In the genomic region with DNA sequence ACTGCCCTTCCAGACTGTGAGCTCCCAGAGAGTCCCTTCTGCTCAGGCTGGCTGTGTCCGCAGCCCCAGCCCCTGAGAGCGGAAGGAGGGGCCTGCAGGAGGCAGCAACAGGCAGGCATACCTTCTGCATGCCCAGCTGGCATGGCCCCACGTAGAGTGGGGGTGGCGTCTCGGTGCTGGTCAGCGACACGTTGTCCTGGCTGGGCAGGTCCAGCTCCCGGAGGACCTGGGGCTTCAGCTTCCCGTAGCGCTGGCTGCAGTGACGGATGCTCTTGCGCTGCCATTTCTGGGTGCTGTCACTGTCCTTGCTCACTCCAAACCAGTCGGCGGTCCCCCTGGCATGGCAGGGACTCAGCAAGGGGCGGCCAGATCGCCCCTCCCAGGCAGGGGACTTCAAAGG, we compare ENCODE assay signal across 14 cellular contexts.
"Had no signal": no experiment of that assay in that cellular context is flagged by ENCODE, and none has a peak within 500 bp of the region (broad histone marks: within the 10 kb centered on the region; RNA-seq: fewer than 3 reads in every experiment).

No MANE protein-coding gene starts in this region.

- H3K4me3 ChIP-seq: dorsolateral prefrontal cortex, heart right ventricle, right lobe of liver, skin epidermis had no signal

- H3K4me1 ChIP-seq: right lobe of liver had no signal

- H3K27me3 ChIP-seq: dorsolateral prefrontal cortex, heart right ventricle, right lobe of liver had no signal

- H3K27ac ChIP-seq: dorsolateral prefrontal cortex, heart right ventricle, right lobe of liver, skin epidermis had no signal

- ATAC-seq: heart right ventricle had no signal

- H3K9me3 ChIP-seq: heart right ventricle, right lobe of liver had no signal

- DNase-seq: cortex of kidney; effector CD8-positive, alpha-beta T cell; heart right ventricle; hypothalamus; islet precursor cell; mesendoderm; naive B cell; nephron progenitor cell; stimulated activated CD4-positive, alpha-beta T cell treated with anti-CD3 and anti-CD28 coated beads, Interleukin-12 subunit alpha, Interleukin-12 subunit beta, amount 100 ng/mL, for 4 hours; stimulated activated naive CD4-positive, alpha-beta T cell treated with Interleukin-2 at 50 U/mL for 16 hours; trophoblast cell had no signal

- H3K36me3 ChIP-seq: right lobe of liver had no signal
